32 cellular contexts compared by ENCODE assay signal in the genomic region with DNA sequence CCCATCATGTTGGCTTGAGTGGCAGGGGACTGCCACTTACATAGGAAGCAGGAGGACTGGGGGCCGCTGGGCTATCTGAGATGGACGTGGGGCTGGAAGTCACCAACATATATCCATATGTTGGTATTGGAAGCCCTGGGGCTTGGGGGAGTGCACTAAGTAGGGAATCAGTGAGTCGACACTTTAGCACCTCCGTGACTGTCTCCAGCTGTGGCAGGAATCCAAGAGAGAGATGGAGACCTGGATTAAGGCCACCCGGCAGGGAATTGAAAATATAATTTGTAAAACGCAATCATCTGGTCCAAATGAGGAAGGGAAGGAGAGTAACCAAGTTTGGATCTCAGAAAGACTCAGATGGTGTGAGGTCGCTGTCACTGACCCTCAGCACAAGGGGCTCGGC.
A peak's percentile ranks its signal among the peaks of the same experiment; 100 is the strongest.
DNase-seq lines count a peak whose midpoint lies in the region; ATAC-seq, FAIRE-seq and TF ChIP-seq lines count a peak whose summit lies in the region.
"Had no signal": no experiment of that assay in that cellular context is flagged by ENCODE, and none has a peak within 500 bp of the region (broad histone marks: within the 10 kb centered on the region; RNA-seq: fewer than 3 reads in every experiment).

No MANE protein-coding gene starts in this region.

- H3K36me3 ChIP-seq in GM23248 (ENCODE audit: low read depth): no peaks in the 10 kb centered on the region
- H3K36me3 ChIP-seq in MG63: no peaks in the 10 kb centered on the region
- H3K36me3 ChIP-seq: SJCRH30 had no signal

- no peak for TF ChIP-seq CTCF in fibroblast of the aortic adventitia (IDR thresholded peaks at IDR 0.05; ENCODE audit: insufficient read depth, low read length)

- no peak overlapping the region for H2AFZ ChIP-seq in GM23248

- H3F3A ChIP-seq in GM23248 (ENCODE audit: insufficient read depth): no peaks in the 10 kb centered on the region

- in situ Hi-C loops in GM23248 (cut with MboI): no loop called here

- H4K20me1 ChIP-seq in GM23248 (ENCODE audit: insufficient read depth): no peaks in the 10 kb centered on the region
- H4K20me1 ChIP-seq: BLaER1 treated with 17β-estradiol and CSF1 and Interleukin-3, amounts not matched to agents 10 nM and 100 nM had no signal

- H3K27me3 ChIP-seq in GM23248 (replicated peaks; ENCODE audit: insufficient read depth): no peaks in the 10 kb centered on the region; the same call in 1 of the 2 replicates
- no peaks in the 10 kb centered on the region for H3K27me3 ChIP-seq in MG63

- WGBS in GM23248 (ENCODE audit: low coverage in 1 of 2, low lambda C conversion rate in 2 of 2, missing lambda C conversion rate in 2 of 2), 2 experiments: 61% methylated on average over 8 of the region's 8 CpGs

- H3K9me2 ChIP-seq in GM23248 (ENCODE audit: insufficient read depth): no peaks in the 10 kb centered on the region

- peaks cover 5% of the 10 kb centered on the region; the same call in 1 of the 2 replicates for H3K4me1 ChIP-seq in GM23248 (ENCODE audit: insufficient read depth)
- H3K4me1 ChIP-seq: SJCRH30 had no signal

- no peak for FAIRE-seq in urothelium cell line (lab: Jason Lieb, UNC)
- FAIRE-seq: GM12891, HTR-8/SVneo had no signal

- H3K9ac ChIP-seq in GM23248: no peak overlapping the region
- H3K9ac ChIP-seq: BLaER1 treated with 17β-estradiol and CSF1 and Interleukin-3, amounts not matched to agents 10 nM and 100 nM had no signal

- DNase-seq in AG08395 (ENCODE audit: low spot score): peak; percentile 26
- DNase-seq in GM23248: peak; percentile 69
- DNase-seq in MG63: peak; percentile 57
- peak; percentile 24 for DNase-seq in fibroblast of the aortic adventitia (ENCODE audit: low read depth)
- no peak for DNase-seq in urothelium cell line (ENCODE audit: low spot score)
- DNase-seq in middle frontal gyrus (ENCODE audit: extremely low spot score, low spot score): no peak
- no peak for DNase-seq in HPDE6-E6E7 (ENCODE audit: extremely low spot score)
- DNase-seq: 8988T; ACHN; AML-193; CD4-positive, alpha-beta memory T cell; COR-L47; DMS53; GF-D8; KBM-7; NCI-H1092; NCI-H1417 treated with DMSO at 0.1 percent for 48 hours; NCI-H1694 treated with DMSO at 0.1 percent for 48 hours; NCI-H2081 treated with DMSO at 0.1 percent for 48 hours; NCI-H2171; NCI-H226; NCI-H510A; NCI-H69; NK-92 treated with Interleukin-12 subunit alpha and Interleukin-12 subunit beta, amount 100 ng/mL, for 24 hours; PC-3; SJCRH30 had no signal

- H3K4me2 ChIP-seq in GM23248 (ENCODE audit: unreplicated experiment): no peak overlapping the region

- no peaks in the 10 kb centered on the region for H3K79me2 ChIP-seq in GM23248 (ENCODE audit: insufficient read depth)

- H3K27ac ChIP-seq in GM23248: no peak overlapping the region
- H3K27ac ChIP-seq: SJCRH30 had no signal

- H3K4me3 ChIP-seq in GM23248: no peak overlapping the region
- no peak overlapping the region for H3K4me3 ChIP-seq in MG63
- H3K4me3 ChIP-seq in fibroblast of the aortic adventitia (ENCODE audit: low read depth, low read length): no peak overlapping the region
- H3K4me3 ChIP-seq: BLaER1 treated with 17β-estradiol and CSF1 and Interleukin-3, amounts not matched to agents 10 nM and 100 nM; SJCRH30 had no signal

- ATAC-seq in GM21576 (IDR thresholded peaks at IDR 0.05; ENCODE audit: unreplicated experiment): no peak
- ATAC-seq: PC-3, Right ventricle myocardium inferior, SK-N-SH treated with all-trans-retinoic acid at 6 μM for 48 hours had no signal

- H3K9me3 ChIP-seq in GM23248 (ENCODE audit: low read depth) (no peaks in the 10 kb centered on the region), MG63 (no peaks in the 10 kb centered on the region)
- H3K9me3 ChIP-seq: SJCRH30 had no signal

Comparison
In these comparisons a context has a peak if more than half of its experiments do, and no peak if none do; other contexts are left out.
1. DNase-seq: peak in AG08395 (single experiment), GM23248 (single experiment), MG63 (single experiment) and fibroblast of the aortic adventitia (single experiment); none in urothelium cell line (single experiment), middle frontal gyrus (single experiment) and HPDE6-E6E7 (single experiment).